In genomic region chr11:2367266-2368160, GRCh38 we compare ENCODE assay signal across 19 cellular contexts.
"Had no signal": no experiment of that assay in that cellular context is flagged by ENCODE, and none has a peak within 500 bp of the region (broad histone marks: within the 10 kb centered on the region; RNA-seq: fewer than 3 reads in every experiment).

No MANE protein-coding gene starts in this region.

- H3K36me3 ChIP-seq: tibial artery, uterus had no signal

- H3K27ac ChIP-seq: psoas muscle, uterus had no signal

- H3K27me3 Mint-ChIP-seq: activated CD4-positive, alpha-beta memory T cell treated with anti-CD3 and anti-CD28 coated beads for 36 hours; activated CD4-positive, alpha-beta T cell treated with anti-CD3 and anti-CD28 coated beads for 36 hours; activated CD8-positive, alpha-beta memory T cell treated with anti-CD3 and anti-CD28 coated beads, Interleukin-2, amount 10 ng/mL, durations not matched to agents 7 days and 5 days had no signal

- H3K4me3 ChIP-seq: psoas muscle, tibial artery, uterus had no signal

- H3K4me1 ChIP-seq: psoas muscle, uterus had no signal

- DNase-seq: activated CD4-positive, alpha-beta memory T cell treated with anti-CD3 and anti-CD28 coated beads for 36 hours; activated CD4-positive, alpha-beta T cell treated with anti-CD3 and anti-CD28 coated beads for 36 hours; activated CD8-positive, alpha-beta memory T cell treated with anti-CD3 and anti-CD28 coated beads, Interleukin-2, amount 10 ng/mL, durations not matched to agents 7 days and 5 days; activated naive CD4-positive, alpha-beta T cell treated with anti-CD3 and anti-CD28 coated beads, Interleukin-2, amount 10 ng/mL, durations not matched to agents 7 days and 5 days; activated T-cell treated with anti-CD3 and anti-CD28 coated beads, Interleukin-2, amount 50 U/mL, for 1 hour; central memory CD4-positive, alpha-beta T cell; cortex of kidney; effector CD8-positive, alpha-beta T cell; foreskin fibroblast; left colon; mesendoderm; stimulated activated CD4-positive, alpha-beta T cell treated with anti-CD3 and anti-CD28 coated beads, Interleukin-12 subunit alpha, Interleukin-12 subunit beta, amount 100 ng/mL, for 4 hours; tibial artery; uterus had no signal

- H3K4me1 Mint-ChIP-seq: activated CD4-positive, alpha-beta T cell treated with anti-CD3 and anti-CD28 coated beads for 36 hours; activated CD8-positive, alpha-beta memory T cell treated with anti-CD3 and anti-CD28 coated beads, Interleukin-2, amount 10 ng/mL, durations not matched to agents 7 days and 5 days; activated naive CD4-positive, alpha-beta T cell treated with anti-CD3 and anti-CD28 coated beads, Interleukin-2, amount 10 ng/mL, durations not matched to agents 7 days and 5 days; nephron; stimulated activated effector memory CD8-positive, alpha-beta T cell treated with anti-CD3 and anti-CD28 coated beads, Interleukin-12 subunit alpha, Interleukin-12 subunit beta, amount 100 ng/mL, for 72 hours had no signal

- H3K36me3 Mint-ChIP-seq: activated CD4-positive, alpha-beta memory T cell treated with anti-CD3 and anti-CD28 coated beads for 36 hours; activated CD8-positive, alpha-beta memory T cell treated with anti-CD3 and anti-CD28 coated beads, Interleukin-2, amount 10 ng/mL, durations not matched to agents 7 days and 5 days; activated naive CD4-positive, alpha-beta T cell treated with anti-CD3 and anti-CD28 coated beads, Interleukin-2, amount 10 ng/mL, durations not matched to agents 7 days and 5 days; stimulated activated effector memory CD8-positive, alpha-beta T cell treated with anti-CD3 and anti-CD28 coated beads, Interleukin-12 subunit alpha, Interleukin-12 subunit beta, amount 100 ng/mL, for 72 hours had no signal

- H3K9me3 Mint-ChIP-seq: activated CD4-positive, alpha-beta memory T cell treated with anti-CD3 and anti-CD28 coated beads for 36 hours; activated naive CD4-positive, alpha-beta T cell treated with anti-CD3 and anti-CD28 coated beads, Interleukin-2, amount 10 ng/mL, durations not matched to agents 7 days and 5 days; activated T-helper 2 cell treated with anti-CD3 and anti-CD28 coated beads, Interferon-gamma antibody, Interleukin-2, Interleukin-4, amounts not matched to agents 10 μg/mL and 5 μg/mL and 100 μg/mL, durations not matched to agents 14 hours and 24 hours and 36 hours; stimulated activated effector memory CD8-positive, alpha-beta T cell treated with anti-CD3 and anti-CD28 coated beads, Interleukin-12 subunit alpha, Interleukin-12 subunit beta, amount 100 ng/mL, for 72 hours; T-helper 1 cell treated with Interleukin-12 subunit alpha and Interleukin-12 subunit beta and Interleukin-4 antibody, amounts not matched to agents 30 μg/mL and 1 μg/mL, for 36 hours had no signal

- H3K27me3 ChIP-seq: tibial artery, uterus had no signal

- H3K9me3 ChIP-seq: psoas muscle, tibial artery, uterus had no signal

- H3K4me3 Mint-ChIP-seq: activated CD4-positive, alpha-beta memory T cell treated with anti-CD3 and anti-CD28 coated beads for 36 hours; activated CD4-positive, alpha-beta T cell treated with anti-CD3 and anti-CD28 coated beads for 36 hours; activated CD8-positive, alpha-beta memory T cell treated with anti-CD3 and anti-CD28 coated beads, Interleukin-2, amount 10 ng/mL, durations not matched to agents 7 days and 5 days; activated naive CD4-positive, alpha-beta T cell treated with anti-CD3 and anti-CD28 coated beads, Interleukin-2, amount 10 ng/mL, durations not matched to agents 7 days and 5 days; nephron; stimulated activated effector memory CD8-positive, alpha-beta T cell treated with anti-CD3 and anti-CD28 coated beads, Interleukin-12 subunit alpha, Interleukin-12 subunit beta, amount 100 ng/mL, for 72 hours; T-helper 1 cell treated with Interleukin-12 subunit alpha and Interleukin-12 subunit beta and Interleukin-4 antibody, amounts not matched to agents 30 μg/mL and 1 μg/mL, for 36 hours had no signal

- ATAC-seq: activated CD4-positive, alpha-beta T cell treated with anti-CD3 and anti-CD28 coated beads for 36 hours; activated CD8-positive, alpha-beta memory T cell treated with anti-CD3 and anti-CD28 coated beads, Interleukin-2, amount 10 ng/mL, durations not matched to agents 7 days and 5 days; left colon; psoas muscle; stimulated activated effector memory CD8-positive, alpha-beta T cell treated with anti-CD3 and anti-CD28 coated beads, Interleukin-12 subunit alpha, Interleukin-12 subunit beta, amount 100 ng/mL, for 72 hours had no signal

- H3K27ac Mint-ChIP-seq: activated CD4-positive, alpha-beta memory T cell treated with anti-CD3 and anti-CD28 coated beads for 36 hours; activated CD4-positive, alpha-beta T cell treated with anti-CD3 and anti-CD28 coated beads for 36 hours; activated CD8-positive, alpha-beta memory T cell treated with anti-CD3 and anti-CD28 coated beads, Interleukin-2, amount 10 ng/mL, durations not matched to agents 7 days and 5 days; activated naive CD4-positive, alpha-beta T cell treated with anti-CD3 and anti-CD28 coated beads, Interleukin-2, amount 10 ng/mL, durations not matched to agents 7 days and 5 days; activated T-helper 2 cell treated with anti-CD3 and anti-CD28 coated beads, Interferon-gamma antibody, Interleukin-2, Interleukin-4, amounts not matched to agents 10 μg/mL and 5 μg/mL and 100 μg/mL, durations not matched to agents 14 hours and 24 hours and 36 hours; nephron; stimulated activated effector memory CD8-positive, alpha-beta T cell treated with anti-CD3 and anti-CD28 coated beads, Interleukin-12 subunit alpha, Interleukin-12 subunit beta, amount 100 ng/mL, for 72 hours; T-helper 1 cell treated with Interleukin-12 subunit alpha and Interleukin-12 subunit beta and Interleukin-4 antibody, amounts not matched to agents 30 μg/mL and 1 μg/mL, for 36 hours had no signal
